Comparison of ENCODE assay signal across 10 cellular contexts in genomic region chr17:79057727-79058400, GRCh38. TPM values are rescaled to one million over a fixed set of nuclear protein-coding genes. Genes with fewer than 3 reads are reported as not detected.
"Had no signal": no experiment of that assay in that cellular context is flagged by ENCODE, and none has a peak within 500 bp of the region (broad histone marks: within the 10 kb centered on the region; RNA-seq: fewer than 3 reads in every experiment).

No MANE protein-coding gene starts in this region.

- H3K27ac Mint-ChIP-seq: activated CD4-positive, alpha-beta T cell treated with anti-CD3 and anti-CD28 coated beads, Interleukin-2, amount 10 ng/mL, durations not matched to agents 24 days and 14 days; activated T-helper 1 cell treated with anti-CD3 and anti-CD28 coated beads, Interleukin-12 subunit alpha, Interleukin-12 subunit beta, Interleukin-2, Interleukin-4 antibody, amounts not matched to agents 30 ng/mL and 10 ng/mL and 1 ng/mL, durations not matched to agents 14 hours and 24 hours and 36 hours; memory B cell; nephron progenitor cell; WTC11 had no signal

- H3K4me1 ChIP-seq: foreskin keratinocyte had no signal

- H3K36me3 ChIP-seq: ascending aorta had no signal

- DNase-seq: activated CD4-positive, alpha-beta T cell treated with anti-CD3 and anti-CD28 coated beads, Interleukin-2, amount 10 ng/mL, durations not matched to agents 24 days and 14 days; activated naive CD4-positive, alpha-beta T cell; foreskin keratinocyte; left colon; nephron progenitor cell; stimulated activated CD4-positive, alpha-beta T cell treated with anti-CD3 and anti-CD28 coated beads, Interleukin-4, amount 100 ng/mL, for 24 hours had no signal

- H3K27ac ChIP-seq: ascending aorta, foreskin keratinocyte had no signal

- H3K27me3 ChIP-seq: ascending aorta, foreskin keratinocyte had no signal

- H3K4me3 Mint-ChIP-seq: activated CD4-positive, alpha-beta T cell treated with anti-CD3 and anti-CD28 coated beads, Interleukin-2, amount 10 ng/mL, durations not matched to agents 24 days and 14 days; activated T-helper 1 cell treated with anti-CD3 and anti-CD28 coated beads, Interleukin-12 subunit alpha, Interleukin-12 subunit beta, Interleukin-2, Interleukin-4 antibody, amounts not matched to agents 30 ng/mL and 10 ng/mL and 1 ng/mL, durations not matched to agents 14 hours and 24 hours and 36 hours; memory B cell; nephron progenitor cell; WTC11 had no signal

- H3K4me1 Mint-ChIP-seq: memory B cell, nephron progenitor cell, WTC11 had no signal

- H3K4me3 ChIP-seq: ascending aorta had no signal

- ATAC-seq: foreskin keratinocyte, left colon, WTC11 had no signal

RNA-seq across cellular contexts. Expression of gene C1QTNF1, which starts 33.9 kb away (rescaled TPM):
- total RNA-seq: activated CD4-positive, alpha-beta T cell treated with anti-CD3 and anti-CD28 coated beads, Interleukin-2, amount 10 ng/mL, durations not matched to agents 24 days and 14 days; activated T-helper 1 cell treated with anti-CD3 and anti-CD28 coated beads, Interleukin-12 subunit alpha, Interleukin-12 subunit beta, Interleukin-2, Interleukin-4 antibody, amounts not matched to agents 30 ng/mL and 10 ng/mL and 1 ng/mL, durations not matched to agents 14 hours and 24 hours and 36 hours had no signal
